8 cellular contexts compared by ENCODE assay signal in genomic region chr1:176691251-176692228, GRCh38.
DNase-seq lines count a peak whose midpoint lies in the region; ATAC-seq and TF ChIP-seq lines count a peak whose summit lies in the region.

No MANE protein-coding gene starts in this region.

- H4K20me1 ChIP-seq in OCI-LY7 (ENCODE audit: insufficient read depth, low read length): no peaks in the 10 kb centered on the region

- TF ChIP-seq CTCF in AG04449 (IDR thresholded peaks at IDR 0.05; ENCODE audit: insufficient read depth, low read length, missing control alignments): peak; percentile 68
- TF ChIP-seq CTCF in GM12874 (IDR thresholded peaks at IDR 0.05; ENCODE audit: insufficient read depth, low read depth, low read length): peak; percentile 68
- TF ChIP-seq CTCF in OCI-LY7 (conservative IDR thresholded peaks at IDR 0.05; ENCODE audit: low read length): peak; percentile 86
- peak; percentile 85 for TF ChIP-seq CTCF in endodermal cell (conservative IDR thresholded peaks at IDR 0.05)
- TF ChIP-seq CTCF in mucosa of descending colon (IDR thresholded peaks at IDR 0.05): no peak

- no peaks in the 10 kb centered on the region for H3K27me3 ChIP-seq in endodermal cell (ENCODE audit: control insufficient read depth, insufficient read depth, low read length, poor library complexity, severe bottlenecking)

- H3K4me1 ChIP-seq in OCI-LY7 (ENCODE audit: insufficient read depth, low read length, poor library complexity, severe bottlenecking) (no peaks in the 10 kb centered on the region), endodermal cell (ENCODE audit: control insufficient read depth, insufficient read depth, low read length) (no peaks in the 10 kb centered on the region), mucosa of descending colon (ENCODE audit: low read depth) (no peaks in the 10 kb centered on the region)

- H3K36me3 ChIP-seq in OCI-LY7 (ENCODE audit: insufficient read depth, low read length) (no peaks in the 10 kb centered on the region), endodermal cell (ENCODE audit: control insufficient read depth, insufficient read depth, low read length) (no peaks in the 10 kb centered on the region), mucosa of descending colon (ENCODE audit: low read depth) (no peaks in the 10 kb centered on the region)

- POLR2A ChIA-PET in AG04449 (lab: Yijun Ruan, JAX) (no interaction called here), HEK293T (lab: Yijun Ruan, JAX) (no interaction called here), OCI-LY7 (lab: Charles Lee) (no interaction called here)

- peak; percentile 86 for ATAC-seq in mucosa of descending colon

- 54 to 60% methylated on average over 4 to 8 of the region's 8 CpGs for WGBS in endodermal cell (ENCODE audit: insufficient coverage in 1 of 2, insufficient read length in 1 of 2), 2 experiments

- H3K27me3 Mint-ChIP-seq in endodermal cell (ENCODE audit: insufficient read depth): no peaks in the 10 kb centered on the region
- no peaks in the 10 kb centered on the region for H3K27me3 Mint-ChIP-seq in activated T-helper 1 cell treated with anti-CD3 and anti-CD28 coated beads, Interleukin-12 subunit alpha, Interleukin-12 subunit beta, Interleukin-2, Interleukin-4 antibody, amounts not matched to agents 30 ng/mL and 10 ng/mL and 1 ng/mL, durations not matched to agents 14 hours and 24 hours and 36 hours (ENCODE audit: insufficient read depth)

- H3K4me3 ChIP-seq in AG04449 (ENCODE audit: low read depth, low read length) (no peak overlapping the region), OCI-LY7 (ENCODE audit: low read depth, low read length, poor library complexity, severe bottlenecking) (no peak overlapping the region), endodermal cell (ENCODE audit: low read length) (no peak overlapping the region), mucosa of descending colon (no peak overlapping the region)

- intact Hi-C loops in OCI-LY7 (cut with micrococcal nuclease; ENCODE audit: unreplicated experiment) (loop anchor here (1.0 kb wide), 2 partner anchors 131 to 316 kb away; no protein-coding TSS in a partner anchor), mucosa of descending colon (cut with DNase I, micrococcal nuclease) (no loop called here)
- intact Hi-C loops in activated T-helper 1 cell treated with anti-CD3 and anti-CD28 coated beads, Interleukin-12 subunit alpha, Interleukin-12 subunit beta, Interleukin-2, Interleukin-4 antibody, amounts not matched to agents 30 ng/mL and 10 ng/mL and 1 ng/mL, durations not matched to agents 14 hours and 24 hours and 36 hours (cut with micrococcal nuclease): loop anchor here (1.0 kb wide), 1 partner anchor 132 kb away; no protein-coding TSS in a partner anchor

- DNase-seq in AG04449 (ENCODE audit: low read depth, low spot score) (peak; percentile 17), HEK293T (ENCODE audit: extremely low spot score) (peak; percentile 64), M059J (ENCODE audit: low read depth) (peak; percentile 40), OCI-LY7 (ENCODE audit: low spot score) (peak; percentile 65), endodermal cell (peak; percentile 75), mucosa of descending colon (peak in 1 of 3 donors; percentile 78)
- no peak for DNase-seq in activated T-helper 1 cell treated with anti-CD3 and anti-CD28 coated beads, Interleukin-12 subunit alpha, Interleukin-12 subunit beta, Interleukin-2, Interleukin-4 antibody, amounts not matched to agents 30 ng/mL and 10 ng/mL and 1 ng/mL, durations not matched to agents 14 hours and 24 hours and 36 hours (ENCODE audit: low spot score)

- H3K9ac ChIP-seq in endodermal cell (ENCODE audit: extremely low read depth, low read length, poor library complexity, severe bottlenecking): no peak overlapping the region

- H2AFZ ChIP-seq in OCI-LY7 (ENCODE audit: low read length): no peak overlapping the region

- CTCF ChIA-PET in AG04449 (lab: Yijun Ruan, JAX): interaction anchor here (0.6 to 10.6 kb wide), 23 partner anchors 9 to 318 kb away, joined by 3 to 199 read pairs (median 4); no protein-coding TSS in a partner anchor
- CTCF ChIA-PET in HEK293T (lab: Yijun Ruan, JAX): interaction anchor here (0.6 to 1.2 kb wide), 5 partner anchors 9 to 192 kb away, joined by 3 to 4 read pairs (median 3); no protein-coding TSS in a partner anchor
- CTCF ChIA-PET in OCI-LY7 (lab: Charles Lee; ENCODE audit: unreplicated experiment): no interaction called here

- peaks cover 1% of the 10 kb centered on the region for H3K4me1 Mint-ChIP-seq in endodermal cell
- H3K4me1 Mint-ChIP-seq in activated T-helper 1 cell treated with anti-CD3 and anti-CD28 coated beads, Interleukin-12 subunit alpha, Interleukin-12 subunit beta, Interleukin-2, Interleukin-4 antibody, amounts not matched to agents 30 ng/mL and 10 ng/mL and 1 ng/mL, durations not matched to agents 14 hours and 24 hours and 36 hours (ENCODE audit: low read depth): no peaks in the 10 kb centered on the region

- BruUV-seq in OCI-LY7 (replicated peaks; lab: Mats Ljungman, UMichigan): no TSS peak

- H3K9me3 ChIP-seq in OCI-LY7 (ENCODE audit: low read length) (no peaks in the 10 kb centered on the region), endodermal cell (ENCODE audit: control insufficient read depth, low read length) (no peaks in the 10 kb centered on the region), mucosa of descending colon (no peaks in the 10 kb centered on the region)

- H3K4me2 ChIP-seq in OCI-LY7 (ENCODE audit: low read length): no peak overlapping the region

- H3K27ac Mint-ChIP-seq in endodermal cell: no peak overlapping the region
- no peak overlapping the region for H3K27ac Mint-ChIP-seq in activated T-helper 1 cell treated with anti-CD3 and anti-CD28 coated beads, Interleukin-12 subunit alpha, Interleukin-12 subunit beta, Interleukin-2, Interleukin-4 antibody, amounts not matched to agents 30 ng/mL and 10 ng/mL and 1 ng/mL, durations not matched to agents 14 hours and 24 hours and 36 hours

- H3K79me2 ChIP-seq in OCI-LY7 (ENCODE audit: insufficient read depth, low read depth, low read length): no peaks in the 10 kb centered on the region

- no peaks in the 10 kb centered on the region for H3K9me2 ChIP-seq in OCI-LY7 (ENCODE audit: insufficient read depth, low read length)

- H3K27ac ChIP-seq in OCI-LY7 (ENCODE audit: low read depth, low read length, poor library complexity, severe bottlenecking) (no peak overlapping the region), endodermal cell (ENCODE audit: low read depth, low read length) (no peak overlapping the region)

- no peaks in the 10 kb centered on the region for H3K36me3 Mint-ChIP-seq in endodermal cell (ENCODE audit: low read depth)
- H3K36me3 Mint-ChIP-seq in activated T-helper 1 cell treated with anti-CD3 and anti-CD28 coated beads, Interleukin-12 subunit alpha, Interleukin-12 subunit beta, Interleukin-2, Interleukin-4 antibody, amounts not matched to agents 30 ng/mL and 10 ng/mL and 1 ng/mL, durations not matched to agents 14 hours and 24 hours and 36 hours (ENCODE audit: low read depth): no peaks in the 10 kb centered on the region

- no peaks in the 10 kb centered on the region for H3K9me3 Mint-ChIP-seq in endodermal cell
- H3K9me3 Mint-ChIP-seq in activated T-helper 1 cell treated with anti-CD3 and anti-CD28 coated beads, Interleukin-12 subunit alpha, Interleukin-12 subunit beta, Interleukin-2, Interleukin-4 antibody, amounts not matched to agents 30 ng/mL and 10 ng/mL and 1 ng/mL, durations not matched to agents 14 hours and 24 hours and 36 hours: no peaks in the 10 kb centered on the region

- H3K4me3 Mint-ChIP-seq in endodermal cell: no peak overlapping the region
- H3K4me3 Mint-ChIP-seq in activated T-helper 1 cell treated with anti-CD3 and anti-CD28 coated beads, Interleukin-12 subunit alpha, Interleukin-12 subunit beta, Interleukin-2, Interleukin-4 antibody, amounts not matched to agents 30 ng/mL and 10 ng/mL and 1 ng/mL, durations not matched to agents 14 hours and 24 hours and 36 hours: no peak overlapping the region

TF ChIP-seq in HEK293T, 16 proteins besides CTCF, POLR2A, EP300 and RAD21:
- TF ChIP-seq FOXK2 (IDR thresholded peaks at IDR 0.05) (no peak), NFRKB (IDR thresholded peaks at IDR 0.05) (no peak), LEF1 (IDR thresholded peaks at IDR 0.05; ENCODE audit: borderline replicate concordance) (no peak), HDGF (IDR thresholded peaks at IDR 0.05; ENCODE audit: borderline replicate concordance) (no peak), CTBP1 (IDR thresholded peaks at IDR 0.05; ENCODE audit: borderline replicate concordance) (no peak), ARNT (IDR thresholded peaks at IDR 0.05) (no peak)

Comparison
In these comparisons a context has a peak if more than half of its experiments do, and no peak if none do; other contexts are left out.
1. intact Hi-C loops: an anchor here in OCI-LY7 (1.0 kb wide) and activated T-helper 1 cell treated with anti-CD3 and anti-CD28 coated beads, Interleukin-12 subunit alpha, Interleukin-12 subunit beta, Interleukin-2, Interleukin-4 antibody, amounts not matched to agents 30 ng/mL and 10 ng/mL and 1 ng/mL, durations not matched to agents 14 hours and 24 hours and 36 hours (1.0 kb wide); none called in mucosa of descending colon.